14 cellular contexts compared by ENCODE assay signal in the genomic region with DNA sequence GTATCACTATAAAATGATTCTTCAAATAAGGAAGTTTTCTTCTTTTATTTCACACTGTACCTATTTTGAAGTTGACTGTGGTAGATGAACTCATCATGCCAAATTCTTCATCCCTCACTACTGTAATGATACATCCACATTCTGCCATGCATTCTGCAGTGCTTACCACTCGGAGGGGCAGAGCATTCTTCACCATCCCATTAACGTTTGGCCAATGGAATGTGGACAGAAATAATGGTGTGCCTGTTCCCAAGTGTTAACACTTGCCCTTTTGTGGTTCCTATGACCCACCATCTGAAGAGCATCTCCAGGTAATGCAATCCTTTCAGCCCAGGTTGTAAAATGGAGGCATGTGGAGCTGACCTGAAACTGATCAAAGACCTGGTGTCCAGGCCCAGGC.
"Had no signal": no experiment of that assay in that cellular context is flagged by ENCODE, and none has a peak within 500 bp of the region (broad histone marks: within the 10 kb centered on the region; RNA-seq: fewer than 3 reads in every experiment).

No MANE protein-coding gene starts in this region.

- H3K27ac ChIP-seq: cardiac muscle cell, gastrocnemius medialis, lower lobe of right lung, parathyroid adenoma, testis, upper lobe of right lung had no signal

- H3K27me3 Mint-ChIP-seq: naive B cell; stimulated activated naive CD8-positive, alpha-beta T cell treated with anti-CD3 and anti-CD28 coated beads, Interleukin-15, amount 100 ng/mL, for 72 hours had no signal

- H3K27me3 ChIP-seq: cardiac muscle cell, gastrocnemius medialis, testis, upper lobe of right lung had no signal

- H3K4me3 ChIP-seq: cardiac muscle cell, gastrocnemius medialis, lower lobe of right lung, testis, upper lobe of right lung had no signal

- H3K4me1 Mint-ChIP-seq: naive B cell; stimulated activated naive CD8-positive, alpha-beta T cell treated with anti-CD3 and anti-CD28 coated beads, Interleukin-15, amount 100 ng/mL, for 72 hours had no signal

- ATAC-seq: activated CD4-positive, CD25-positive, alpha-beta regulatory T cell treated with anti-CD3 and anti-CD28 coated beads, Interleukin-2, amount 50 U/mL, for 24 hours; gastrocnemius medialis; lower lobe of right lung; stimulated activated naive CD8-positive, alpha-beta T cell treated with anti-CD3 and anti-CD28 coated beads, Interleukin-15, amount 100 ng/mL, for 72 hours; upper lobe of right lung had no signal

- H3K9me3 Mint-ChIP-seq: naive B cell; stimulated activated naive CD8-positive, alpha-beta T cell treated with anti-CD3 and anti-CD28 coated beads, Interleukin-15, amount 100 ng/mL, for 72 hours; T-helper 2 cell treated with Interferon-gamma antibody and Interleukin-4, amounts not matched to agents 5 μg/mL and 100 μg/mL, for 36 hours had no signal

- H3K9me3 ChIP-seq: gastrocnemius medialis, lower lobe of right lung, testis, upper lobe of right lung had no signal

- H3K4me3 Mint-ChIP-seq: naive B cell; stimulated activated naive CD8-positive, alpha-beta T cell treated with anti-CD3 and anti-CD28 coated beads, Interleukin-15, amount 100 ng/mL, for 72 hours; T-helper 2 cell treated with Interferon-gamma antibody and Interleukin-4, amounts not matched to agents 5 μg/mL and 100 μg/mL, for 36 hours had no signal

- H2AFZ ChIP-seq: parathyroid adenoma had no signal

- H3K27ac Mint-ChIP-seq: stimulated activated naive CD8-positive, alpha-beta T cell treated with anti-CD3 and anti-CD28 coated beads, Interleukin-15, amount 100 ng/mL, for 72 hours; T-helper 2 cell treated with Interferon-gamma antibody and Interleukin-4, amounts not matched to agents 5 μg/mL and 100 μg/mL, for 36 hours had no signal

- H3K36me3 ChIP-seq: cardiac muscle cell, gastrocnemius medialis, lower lobe of right lung, upper lobe of right lung had no signal

- H3K4me1 ChIP-seq: lower lobe of right lung, parathyroid adenoma, testis, upper lobe of right lung had no signal

- DNase-seq: activated CD4-positive, alpha-beta T cell treated with anti-CD3 and anti-CD28 coated beads, Interleukin-2, amount 50 U/mL, for 48 hours; aorta; gastrocnemius medialis; kidney glomerular epithelial cell; lower lobe of right lung; naive B cell; stimulated activated CD4-positive, alpha-beta T cell treated with anti-CD3 and anti-CD28 coated beads, Interleukin-4, amount 100 ng/mL, for 4 hours; stimulated activated naive CD8-positive, alpha-beta T cell treated with anti-CD3 and anti-CD28 coated beads, Interleukin-15, amount 100 ng/mL, for 72 hours; testis; upper lobe of right lung had no signal

- H3K79me2 ChIP-seq: parathyroid adenoma had no signal

- H3K36me3 Mint-ChIP-seq: naive B cell had no signal
